In genomic region chr17:6374761-6375312, GRCh38 we compare ENCODE assay signal across 9 cellular contexts.
A peak's percentile ranks its signal among the peaks of the same experiment; 100 is the strongest.
DNase-seq lines count a peak whose midpoint lies in the region; ATAC-seq and FAIRE-seq lines count a peak whose summit lies in the region.
"Had no signal": no experiment of that assay in that cellular context is flagged by ENCODE, and none has a peak within 500 bp of the region (broad histone marks: within the 10 kb centered on the region; RNA-seq: fewer than 3 reads in every experiment).

No MANE protein-coding gene starts in this region.

- ATAC-seq in HG02642 (IDR thresholded peaks at IDR 0.05; ENCODE audit: poor library complexity, unreplicated experiment) = no peak

- H3K4me3 ChIP-seq in iPS-18c (ENCODE audit: insufficient read depth, low read depth, low read length) = peak overlapping the region; percentile 36; the same call in 1 of the 2 replicates
- H3K4me3 ChIP-seq: adrenal gland had no signal

- DNase-seq in HTR-8/SVneo (ENCODE audit: insufficient read length, low spot score) = peak; percentile 73
- peak; percentile 70 for DNase-seq in activated T-cell treated with anti-CD3 and anti-CD28 coated beads for 48 hours (ENCODE audit: low read depth)
- DNase-seq in stimulated activated CD8-positive, alpha-beta memory T cell treated with anti-CD3 and anti-CD28 coated beads, Interleukin-12 subunit alpha, Interleukin-12 subunit beta, amount 100 ng/mL, for 4 hours (ENCODE audit: low read depth) = peak; percentile 6
- DNase-seq in COLO829 (ENCODE audit: low spot score) = no peak
- no peak for DNase-seq in NCI-H2171 treated with DMSO at 0.1 percent for 48 hours (lab: John Stamatoyannopoulos, UW)
- no peak for DNase-seq in MV-4-11 (lab: John Stamatoyannopoulos, UW)

- FAIRE-seq in HTR-8/SVneo (lab: Jason Lieb, UNC) = no peak

- H3K9me3 ChIP-seq in iPS-18c (ENCODE audit: control insufficient read depth, insufficient read depth, low read length) = no peaks in the 10 kb centered on the region
- H3K9me3 ChIP-seq: adrenal gland had no signal

Comparison
In these comparisons a context has a peak if more than half of its experiments do, and no peak if none do; other contexts are left out.
1. DNase-seq: peak in HTR-8/SVneo (single experiment), activated T-cell treated with anti-CD3 and anti-CD28 coated beads for 48 hours (single experiment) and stimulated activated CD8-positive, alpha-beta memory T cell treated with anti-CD3 and anti-CD28 coated beads, Interleukin-12 subunit alpha, Interleukin-12 subunit beta, amount 100 ng/mL, for 4 hours (single experiment); none in COLO829 (single experiment), NCI-H2171 treated with DMSO at 0.1 percent for 48 hours (single experiment) and MV-4-11 (single experiment).